18 cellular contexts compared by ENCODE assay signal in the genomic region with DNA sequence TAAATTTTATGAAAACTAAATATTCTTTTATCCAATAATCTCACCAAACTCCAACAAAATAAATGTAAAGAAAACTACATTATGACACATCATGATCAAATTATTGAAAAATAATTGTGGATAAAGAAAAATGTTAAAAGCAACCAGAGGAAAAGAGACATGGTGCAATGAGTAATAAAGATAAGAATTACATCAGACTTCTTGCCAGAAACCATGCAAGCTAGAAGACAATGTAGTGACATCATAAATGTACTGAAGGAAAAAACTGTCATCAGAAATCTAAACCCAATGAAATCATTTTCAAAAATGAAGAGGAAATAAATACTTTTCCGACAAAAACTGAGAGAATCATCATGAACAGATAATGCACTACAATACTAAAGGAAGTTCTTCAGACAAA.
A peak's percentile ranks its signal among the peaks of the same experiment; 100 is the strongest.
DNase-seq lines count a peak whose midpoint lies in the region; FAIRE-seq and TF ChIP-seq lines count a peak whose summit lies in the region.
"Had no signal": no experiment of that assay in that cellular context is flagged by ENCODE, and none has a peak within 500 bp of the region (broad histone marks: within the 10 kb centered on the region; RNA-seq: fewer than 3 reads in every experiment).

No MANE protein-coding gene starts in this region.

- TF ChIP-seq CTCF in HEK293 (tag by site-specific recombination; IDR thresholded peaks at IDR 0.05) (no peak), chondrocyte (IDR thresholded peaks at IDR 0.05) (no peak), D721Med (IDR thresholded peaks at IDR 0.05; ENCODE audit: insufficient read depth, missing control alignments) (no peak)

- peaks cover 18% of the 10 kb centered on the region for H3K9me3 Mint-ChIP-seq in chondrocyte (ENCODE audit: low read depth)
- H3K9me3 Mint-ChIP-seq: CD8-positive, alpha-beta T cell had no signal

- H3K4me1 ChIP-seq in HEK293 (ENCODE audit: control insufficient read depth, insufficient read depth, low read length) = no peaks in the 10 kb centered on the region
- H3K4me1 ChIP-seq: BLaER1 treated with 17β-estradiol and CSF1 and Interleukin-3, amounts not matched to agents 10 nM and 100 nM had no signal

- H3K4me3 ChIP-seq in HEK293 (ENCODE audit: low read depth, low read length) = no peak overlapping the region
- H3K4me3 ChIP-seq: BLaER1 treated with 17β-estradiol and CSF1 and Interleukin-3, amounts not matched to agents 10 nM and 100 nM; SK-N-MC had no signal

- no peak for FAIRE-seq in D721Med (lab: Jason Lieb, UNC)
- FAIRE-seq: G401.6 had no signal

- peak; percentile 44 for DNase-seq in EH (ENCODE audit: low read depth)
- no peak for DNase-seq in chondrocyte (ENCODE audit: low spot score)
- peak; percentile 33 for DNase-seq in iris pigment epithelial cell (ENCODE audit: low read depth)
- DNase-seq in D721Med (ENCODE audit: insufficient read length, low spot score) = no peak
- DNase-seq in head of caudate nucleus = no peak
- no peak for DNase-seq in GOT3 (lab: John Stamatoyannopoulos, UW)
- DNase-seq: CD8-positive, alpha-beta T cell; DMS79; MV-4-11; NCI-H1694 treated with DMSO at 0.1 percent for 48 hours; NCI-H748 treated with DMSO at 0.1 percent for 48 hours; NK-92 treated with Interleukin-12 subunit alpha and Interleukin-12 subunit beta, amount 100 ng/mL, for 24 hours; SHP77 had no signal

- POLR2A ChIA-PET in HEK293 (lab: Yijun Ruan, JAX) = no interaction called here

- CTCF ChIA-PET in HEK293 (lab: Yijun Ruan, JAX) = no interaction called here

- H3K9me3 ChIP-seq in HEK293 (ENCODE audit: control insufficient read depth, insufficient read depth, low read depth, low read length) = no peaks in the 10 kb centered on the region
- H3K9me3 ChIP-seq: BLaER1 treated with 17β-estradiol and CSF1 and Interleukin-3, amounts not matched to agents 10 nM and 100 nM had no signal

- H3K36me3 ChIP-seq in HEK293 (ENCODE audit: control insufficient read depth in 2 of 2, insufficient read depth in 1 of 2, low read length in 2 of 2) = no peaks in the 10 kb centered on the region
- H3K36me3 ChIP-seq: BLaER1 treated with 17β-estradiol and CSF1 and Interleukin-3, amounts not matched to agents 10 nM and 100 nM had no signal

- intact Hi-C loops in head of caudate nucleus (cut with DNase I) = no loop called here

- H3K27ac Mint-ChIP-seq in chondrocyte (ENCODE audit: unreplicated experiment) = peak overlapping the region; percentile 60
- H3K27ac Mint-ChIP-seq: CD8-positive, alpha-beta T cell had no signal

- no peaks in the 10 kb centered on the region for H3K36me3 Mint-ChIP-seq in chondrocyte (ENCODE audit: low read depth)
- H3K36me3 Mint-ChIP-seq: CD8-positive, alpha-beta T cell had no signal

- H3K27ac ChIP-seq in HEK293 (ENCODE audit: extremely low read depth, low read depth, low read length) = no peak overlapping the region
- H3K27ac ChIP-seq: BLaER1 treated with 17β-estradiol and CSF1 and Interleukin-3, amounts not matched to agents 10 nM and 100 nM; KMS-11; SK-N-MC had no signal

- peaks cover 6% of the 10 kb centered on the region for H3K4me1 Mint-ChIP-seq in chondrocyte (ENCODE audit: low read depth)

- H3K27me3 Mint-ChIP-seq in chondrocyte (ENCODE audit: low read depth) = no peaks in the 10 kb centered on the region

- H3K4me3 Mint-ChIP-seq in chondrocyte (ENCODE audit: unreplicated experiment) = no peak overlapping the region
- H3K4me3 Mint-ChIP-seq: CD8-positive, alpha-beta T cell had no signal

TF ChIP-seq in HEK293, 187 proteins besides CTCF, POLR2A, EP300 and RAD21 (continues in another document):
- no peak for TF ChIP-seq HOXD13 (CRISPR knock-in tag; IDR thresholded peaks at IDR 0.05; ENCODE audit: borderline replicate concordance)
- TF ChIP-seq, protein P1, sequence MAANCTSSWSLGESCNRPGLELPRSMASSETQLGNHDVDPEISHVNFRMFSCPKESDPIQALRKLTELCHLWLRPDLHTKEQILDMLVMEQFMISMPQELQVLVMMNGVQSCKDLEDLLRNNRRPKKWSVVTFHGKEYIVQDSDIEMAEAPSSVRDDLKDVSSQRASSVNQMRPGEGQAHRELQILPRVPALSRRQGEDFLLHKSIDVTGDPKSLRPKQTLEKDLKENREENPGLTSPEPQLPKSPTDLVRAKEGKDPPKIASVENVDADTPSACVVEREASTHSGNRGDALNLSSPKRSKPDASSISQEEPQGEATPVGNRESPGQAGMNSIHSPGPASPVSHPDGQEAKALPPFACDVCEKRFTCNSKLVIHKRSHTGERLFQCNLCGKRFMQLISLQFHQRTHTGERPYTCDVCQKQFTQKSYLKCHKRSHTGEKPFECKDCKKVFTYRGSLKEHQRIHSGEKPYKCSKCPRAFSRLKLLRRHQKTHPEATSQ (tag by site-specific recombination; IDR thresholded peaks at IDR 0.05) = no peak
- TF ChIP-seq ZNF394 (tag by site-specific recombination; IDR thresholded peaks at IDR 0.05; ENCODE audit: borderline replicate concordance) = no peak
- no peak for TF ChIP-seq ZNF121 (tag by site-specific recombination; IDR thresholded peaks at IDR 0.05)
- no peak for TF ChIP-seq ZFHX2 (tag by site-specific recombination; conservative IDR thresholded peaks at IDR 0.05)
- TF ChIP-seq, protein P2, sequence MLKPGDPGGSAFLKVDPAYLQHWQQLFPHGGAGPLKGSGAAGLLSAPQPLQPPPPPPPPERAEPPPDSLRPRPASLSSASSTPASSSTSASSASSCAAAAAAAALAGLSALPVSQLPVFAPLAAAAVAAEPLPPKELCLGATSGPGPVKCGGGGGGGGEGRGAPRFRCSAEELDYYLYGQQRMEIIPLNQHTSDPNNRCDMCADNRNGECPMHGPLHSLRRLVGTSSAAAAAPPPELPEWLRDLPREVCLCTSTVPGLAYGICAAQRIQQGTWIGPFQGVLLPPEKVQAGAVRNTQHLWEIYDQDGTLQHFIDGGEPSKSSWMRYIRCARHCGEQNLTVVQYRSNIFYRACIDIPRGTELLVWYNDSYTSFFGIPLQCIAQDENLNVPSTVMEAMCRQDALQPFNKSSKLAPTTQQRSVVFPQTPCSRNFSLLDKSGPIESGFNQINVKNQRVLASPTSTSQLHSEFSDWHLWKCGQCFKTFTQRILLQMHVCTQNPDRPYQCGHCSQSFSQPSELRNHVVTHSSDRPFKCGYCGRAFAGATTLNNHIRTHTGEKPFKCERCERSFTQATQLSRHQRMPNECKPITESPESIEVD (tag by site-specific recombination; IDR thresholded peaks at IDR 0.05) = peak; percentile 47
- TF ChIP-seq GLIS1 (tag by site-specific recombination; IDR thresholded peaks at IDR 0.05) = no peak
- TF ChIP-seq, protein P3, sequence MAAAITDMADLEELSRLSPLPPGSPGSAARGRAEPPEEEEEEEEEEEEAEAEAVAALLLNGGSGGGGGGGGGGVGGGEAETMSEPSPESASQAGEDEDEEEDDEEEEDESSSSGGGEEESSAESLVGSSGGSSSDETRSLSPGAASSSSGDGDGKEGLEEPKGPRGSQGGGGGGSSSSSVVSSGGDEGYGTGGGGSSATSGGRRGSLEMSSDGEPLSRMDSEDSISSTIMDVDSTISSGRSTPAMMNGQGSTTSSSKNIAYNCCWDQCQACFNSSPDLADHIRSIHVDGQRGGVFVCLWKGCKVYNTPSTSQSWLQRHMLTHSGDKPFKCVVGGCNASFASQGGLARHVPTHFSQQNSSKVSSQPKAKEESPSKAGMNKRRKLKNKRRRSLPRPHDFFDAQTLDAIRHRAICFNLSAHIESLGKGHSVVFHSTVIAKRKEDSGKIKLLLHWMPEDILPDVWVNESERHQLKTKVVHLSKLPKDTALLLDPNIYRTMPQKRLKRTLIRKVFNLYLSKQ (tag by site-specific recombination; IDR thresholded peaks at IDR 0.05; ENCODE audit: borderline replicate concordance) = no peak
- TF ChIP-seq ZNF354C (tag by site-specific recombination; IDR thresholded peaks at IDR 0.05; ENCODE audit: borderline replicate concordance, low read depth) = no peak
- no peak for TF ChIP-seq ZNF274 (IDR thresholded peaks at IDR 0.05; ENCODE audit: low read length)
- no peak for TF ChIP-seq ZNF274 (tag by site-specific recombination; IDR thresholded peaks at IDR 0.05; ENCODE audit: borderline replicate concordance)
- no peak for TF ChIP-seq ZNF473 (tag by site-specific recombination; IDR thresholded peaks at IDR 0.05)
- TF ChIP-seq, protein P4, sequence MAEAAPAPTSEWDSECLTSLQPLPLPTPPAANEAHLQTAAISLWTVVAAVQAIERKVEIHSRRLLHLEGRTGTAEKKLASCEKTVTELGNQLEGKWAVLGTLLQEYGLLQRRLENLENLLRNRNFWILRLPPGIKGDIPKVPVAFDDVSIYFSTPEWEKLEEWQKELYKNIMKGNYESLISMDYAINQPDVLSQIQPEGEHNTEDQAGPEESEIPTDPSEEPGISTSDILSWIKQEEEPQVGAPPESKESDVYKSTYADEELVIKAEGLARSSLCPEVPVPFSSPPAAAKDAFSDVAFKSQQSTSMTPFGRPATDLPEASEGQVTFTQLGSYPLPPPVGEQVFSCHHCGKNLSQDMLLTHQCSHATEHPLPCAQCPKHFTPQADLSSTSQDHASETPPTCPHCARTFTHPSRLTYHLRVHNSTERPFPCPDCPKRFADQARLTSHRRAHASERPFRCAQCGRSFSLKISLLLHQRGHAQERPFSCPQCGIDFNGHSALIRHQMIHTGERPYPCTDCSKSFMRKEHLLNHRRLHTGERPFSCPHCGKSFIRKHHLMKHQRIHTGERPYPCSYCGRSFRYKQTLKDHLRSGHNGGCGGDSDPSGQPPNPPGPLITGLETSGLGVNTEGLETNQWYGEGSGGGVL (tag by site-specific recombination; IDR thresholded peaks at IDR 0.05) = peak; percentile 24; the same call in 1 of the 2 replicates
- no peak for TF ChIP-seq ZNF514 (tag by site-specific recombination; IDR thresholded peaks at IDR 0.05)
- TF ChIP-seq ZNF558 (tag by site-specific recombination; IDR thresholded peaks at IDR 0.05) = no peak
- peak; percentile 28; the same call in 1 of the 2 replicates for TF ChIP-seq ZEB2 (tag by site-specific recombination; IDR thresholded peaks at IDR 0.05)
- TF ChIP-seq ZNF670 (tag by site-specific recombination; IDR thresholded peaks at IDR 0.05; ENCODE audit: low read depth) = no peak
- peak; percentile 59 for TF ChIP-seq SETDB1 (IDR thresholded peaks at IDR 0.05; ENCODE audit: insufficient read length, low read length)
- TF ChIP-seq ZNF292 (tag by site-specific recombination; IDR thresholded peaks at IDR 0.05; ENCODE audit: borderline replicate concordance, low read depth) = no peak
- TF ChIP-seq ZNF571 (tag by site-specific recombination; IDR thresholded peaks at IDR 0.05) = no peak

Comparison
In these comparisons a context has a peak if more than half of its experiments do, and no peak if none do; other contexts are left out.
1. DNase-seq: peak in EH (single experiment) and iris pigment epithelial cell (single experiment); none in chondrocyte (single experiment), D721Med (single experiment), head of caudate nucleus (0 of 42) and GOT3 (single experiment).